1 cellular context compared by ENCODE assay signal in genomic region chr20:50728981-50729874, GRCh38.
TF ChIP-seq lines count a peak whose summit lies in the region.

No MANE protein-coding gene starts in this region.

TF ChIP-seq in HepG2, 621 proteins besides CTCF, POLR2A, EP300 and RAD21 (continued from another document and continues in another):
- no peak for TF ChIP-seq UBTF (CRISPR knock-in tag; IDR thresholded peaks at IDR 0.05)
- peak; percentile 48; the same call in 1 of the 2 replicates for TF ChIP-seq ZNF788 (CRISPR knock-in tag; IDR thresholded peaks at IDR 0.05; ENCODE audit: borderline replicate concordance)
- TF ChIP-seq FOSL1 (CRISPR knock-in tag; IDR thresholded peaks at IDR 0.05; ENCODE audit: borderline replicate concordance) = no peak
- TF ChIP-seq ZNF605 (CRISPR knock-in tag; IDR thresholded peaks at IDR 0.05) = no peak
- no peak for TF ChIP-seq TRAFD1 (CRISPR knock-in tag; IDR thresholded peaks at IDR 0.05; ENCODE audit: borderline replicate concordance)
- no peak for TF ChIP-seq ZNF7 (CRISPR knock-in tag; IDR thresholded peaks at IDR 0.05)
- TF ChIP-seq CENPX (CRISPR knock-in tag; IDR thresholded peaks at IDR 0.05) = no peak
- no peak for TF ChIP-seq NR2F1 (CRISPR knock-in tag; IDR thresholded peaks at IDR 0.05)
- peak; percentile 81; the same call in 1 of the 2 replicates for TF ChIP-seq TP53 (CRISPR knock-in tag; conservative IDR thresholded peaks at IDR 0.05)
- TF ChIP-seq ZNF335 (CRISPR knock-in tag; IDR thresholded peaks at IDR 0.05) = peak; percentile 72
- no peak for TF ChIP-seq ZNF343 (CRISPR knock-in tag; IDR thresholded peaks at IDR 0.05)
- no peak for TF ChIP-seq ZNF460 (CRISPR knock-in tag; IDR thresholded peaks at IDR 0.05; ENCODE audit: borderline replicate concordance)
- 0 out of 2 replicates have a peak, but pooled peaks have one; percentile 4 for TF ChIP-seq ZNF430 (CRISPR knock-in tag; IDR thresholded peaks at IDR 0.05)
- no peak for TF ChIP-seq MTA3 (CRISPR knock-in tag; IDR thresholded peaks at IDR 0.05)
- TF ChIP-seq ZNF670 (CRISPR knock-in tag; IDR thresholded peaks at IDR 0.05; ENCODE audit: borderline replicate concordance) = no peak
- no peak for TF ChIP-seq ZNF296 (CRISPR knock-in tag; conservative IDR thresholded peaks at IDR 0.05)
- TF ChIP-seq TFE3 (CRISPR knock-in tag; IDR thresholded peaks at IDR 0.05) = peak; percentile 32; the same call in 1 of the 2 replicates
- peak; percentile 83; the same call in 1 of the 2 replicates for TF ChIP-seq CENPBD1 (CRISPR knock-in tag; IDR thresholded peaks at IDR 0.05; ENCODE audit: borderline replicate concordance, low read depth)
- peak; percentile 29; the same call in 1 of the 2 replicates for TF ChIP-seq ESRRA (CRISPR knock-in tag; IDR thresholded peaks at IDR 0.05; ENCODE audit: low read depth)
- no peak for TF ChIP-seq TAF1 (CRISPR knock-in tag; IDR thresholded peaks at IDR 0.05)
- no peak; the same call in 1 of the 2 replicates for TF ChIP-seq ZBTB14 (CRISPR knock-in tag; IDR thresholded peaks at IDR 0.05)
- TF ChIP-seq HDAC1 (CRISPR knock-in tag; IDR thresholded peaks at IDR 0.05) = peak; percentile 57; the same call in 1 of the 2 replicates
- TF ChIP-seq ZNF616 (CRISPR knock-in tag; IDR thresholded peaks at IDR 0.05; ENCODE audit: low read depth) = no peak; the same call in 1 of the 2 replicates
- no peak for TF ChIP-seq TRIM24 (CRISPR knock-in tag; IDR thresholded peaks at IDR 0.05)
- TF ChIP-seq KDM5B (CRISPR knock-in tag; IDR thresholded peaks at IDR 0.05; ENCODE audit: borderline replicate concordance) = no peak
- TF ChIP-seq SNAPC4 (CRISPR knock-in tag; IDR thresholded peaks at IDR 0.05) = peak; percentile 68; the same call in 1 of the 2 replicates
- peak; percentile 2; the same call in 1 of the 2 replicates for TF ChIP-seq GMEB1 (CRISPR knock-in tag; IDR thresholded peaks at IDR 0.05; ENCODE audit: borderline replicate concordance)
- TF ChIP-seq RFX5 (IDR thresholded peaks at IDR 0.05; ENCODE audit: low read depth, low read length) = no peak
- TF ChIP-seq GATA4 (IDR thresholded peaks at IDR 0.05; ENCODE audit: borderline replicate concordance, low read depth) = no peak
- 0 out of 2 replicates have a peak, but pooled peaks have one; percentile 22 for TF ChIP-seq ZBTB46 (CRISPR knock-in tag; IDR thresholded peaks at IDR 0.05; ENCODE audit: borderline replicate concordance)
